In the genomic region with DNA sequence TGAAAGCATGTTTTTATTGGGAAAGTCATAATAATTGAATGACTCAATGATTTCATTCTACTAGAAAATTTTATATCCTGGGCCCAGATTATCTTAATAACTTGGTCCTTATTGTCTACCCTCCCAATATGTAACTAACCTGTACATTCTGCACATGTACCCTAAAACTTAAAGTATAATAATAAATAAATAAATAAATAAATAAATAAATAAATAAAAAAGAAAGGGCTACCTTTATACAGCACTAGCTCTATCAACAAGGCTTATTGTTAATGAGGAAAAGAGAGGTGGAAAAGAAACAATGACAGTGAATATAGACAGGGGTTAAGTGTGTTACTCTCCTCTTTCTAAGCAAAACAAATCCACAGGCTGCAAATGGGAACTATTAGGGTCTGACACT, we compare ENCODE assay signal across 28 cellular contexts.
"Had no signal": no experiment of that assay in that cellular context is flagged by ENCODE, and none has a peak within 500 bp of the region (broad histone marks: within the 10 kb centered on the region; RNA-seq: fewer than 3 reads in every experiment).

No MANE protein-coding gene starts in this region.

- DNase-seq: colonic mucosa; cortex of kidney; dermis blood vessel endothelial cell; dorsolateral prefrontal cortex; effector CD4-positive, alpha-beta T cell; effector CD8-positive, alpha-beta T cell; effector memory CD4-positive, alpha-beta T cell; effector memory CD8-positive, alpha-beta T cell; endodermal cell; erythroblast; esophagus squamous epithelium; foreskin fibroblast; foreskin keratinocyte; foreskin melanocyte; gastrocnemius medialis; glutamatergic neuron; heart left ventricle; heart right ventricle had no signal

- H3K4me3 ChIP-seq: colonic mucosa, coronary artery, dorsolateral prefrontal cortex, esophagus muscularis mucosa, esophagus squamous epithelium, gastrocnemius medialis, gastroesophageal sphincter, heart left ventricle, heart right ventricle, hepatocyte had no signal

- ATAC-seq: effector memory CD8-positive, alpha-beta T cell; esophagus mucosa; foreskin keratinocyte; gastrocnemius medialis; gastroesophageal sphincter; heart left ventricle; heart right ventricle had no signal

- FAIRE-seq: colon, endometrium, endothelial cell of umbilical vein, frontal cortex had no signal

- H3K9me3 ChIP-seq: colonic mucosa, esophagus muscularis mucosa, esophagus squamous epithelium, gastrocnemius medialis, gastroesophageal sphincter, heart right ventricle had no signal

- H3K4me1 ChIP-seq: colonic mucosa, esophagus muscularis mucosa, esophagus squamous epithelium, foreskin keratinocyte, gastrocnemius medialis, gastroesophageal sphincter, heart left ventricle, heart right ventricle had no signal

- H3K4me2 ChIP-seq: hepatocyte had no signal

- H3K36me3 ChIP-seq: colonic mucosa, esophagus muscularis mucosa, esophagus squamous epithelium, gastrocnemius medialis, gastroesophageal sphincter, heart left ventricle, heart right ventricle had no signal

- H3K27ac ChIP-seq: colonic mucosa, coronary artery, dorsolateral prefrontal cortex, epithelial cell of prostate, esophagus muscularis mucosa, esophagus squamous epithelium, foreskin keratinocyte, gastrocnemius medialis, gastroesophageal sphincter, heart left ventricle, heart right ventricle, hepatocyte had no signal
